ENCODE assay signal across 22 cellular contexts in genomic region chr1:154635162-154635561, GRCh38.
"Had no signal": no experiment of that assay in that cellular context is flagged by ENCODE, and none has a peak within 500 bp of the region (broad histone marks: within the 10 kb centered on the region; RNA-seq: fewer than 3 reads in every experiment).

No MANE protein-coding gene starts in this region.

- H3K27ac ChIP-seq: KMS-11, RWPE1 had no signal

- H3K4me1 Mint-ChIP-seq: T-cell had no signal

- ATAC-seq: Panc1, PC-3, T-cell had no signal

- H3K4me2 ChIP-seq: KMS-11, SK-N-SH had no signal

- DNase-seq: Kasumi-1, MM.1S, NCI-H1092 treated with DMSO at 0.1 percent for 48 hours, NCI-H1436, NCI-H187, NCI-H2029, NCI-H2081 treated with DMSO at 0.1 percent for 48 hours, NCI-H2171, NCI-H226, NCI-H446, NCI-H510A, NCI-H524 treated with DMSO at 0.1 percent for 48 hours, NCI-H69, NCI-H774, PC-3, SHP77, SK-N-SH, SW 1271, T-cell had no signal

- H3K9ac ChIP-seq: KMS-11, SK-N-SH had no signal

- H3K4me3 Mint-ChIP-seq: T-cell had no signal

- H3K27ac Mint-ChIP-seq: T-cell had no signal
